ENCODE assay signal across 8 cellular contexts in the genomic region with DNA sequence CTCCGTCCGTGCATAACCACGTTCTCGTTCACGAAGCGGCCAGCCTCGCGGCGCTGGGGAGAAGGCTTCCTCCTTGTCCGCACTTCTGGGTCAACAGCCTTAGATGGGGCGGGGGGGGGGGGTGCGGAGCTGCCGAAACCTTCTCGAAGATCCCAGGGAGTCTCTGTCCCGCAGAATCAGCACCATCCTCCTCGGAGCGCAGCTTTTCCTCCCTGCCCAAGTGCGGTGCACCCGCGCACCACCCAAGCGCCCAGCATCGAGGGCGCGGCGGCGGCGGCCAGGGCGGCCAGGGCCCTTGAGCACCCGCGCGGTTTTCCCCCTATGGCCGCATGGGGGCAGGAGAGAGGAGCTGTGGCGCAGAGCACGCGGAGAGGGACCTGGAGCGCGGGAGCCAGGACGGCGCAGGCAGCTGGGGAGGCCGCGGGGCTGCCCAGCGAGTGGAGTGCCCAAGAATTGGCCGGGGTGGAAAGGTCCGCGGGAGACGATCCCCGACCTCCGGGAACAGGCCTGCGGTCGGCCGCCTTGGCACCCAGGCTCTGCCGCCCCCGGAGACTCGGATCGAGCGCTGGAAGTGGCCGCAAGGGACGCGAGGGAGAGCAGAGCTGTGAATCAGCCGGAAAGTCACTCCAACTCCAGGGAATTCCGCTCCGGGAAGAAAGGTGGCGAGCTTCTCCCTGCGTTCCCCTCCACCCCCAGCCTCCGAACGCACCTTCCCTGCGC. TPM values are rescaled to one million over a fixed set of nuclear protein-coding genes. Genes with fewer than 3 reads are reported as not detected.
A peak's percentile ranks its signal among the peaks of the same experiment; 100 is the strongest.
DNase-seq lines count a peak whose midpoint lies in the region; ATAC-seq and TF ChIP-seq lines count a peak whose summit lies in the region.

No MANE protein-coding gene starts in this region.

- POLR2A ChIA-PET in HEK293 (lab: Yijun Ruan, JAX), result interaction anchor here (0.6 to 3.5 kb wide), 14 partner anchors 9 to 282 kb away, joined by 3 to 50 read pairs (median 4); a partner anchor contains a TSS
- POLR2A ChIA-PET in activated CD4-positive, alpha-beta T cell treated with anti-CD3 and anti-CD28 coated beads, Interleukin-2, amount 10 ng/mL, durations not matched to agents 7 days and 5 days (lab: Charles Lee), result no interaction called here

- H3K4me3 ChIP-seq in HEK293 (ENCODE audit: low read depth, low read length) (peak overlapping the region; percentile 53), lower leg skin (ENCODE audit: low read depth, poor library complexity, severe bottlenecking) (no peak overlapping the region)

- no peaks in the 10 kb centered on the region for H3K36me3 Mint-ChIP-seq in activated CD4-positive, alpha-beta T cell treated with anti-CD3 and anti-CD28 coated beads, Interleukin-2, amount 10 ng/mL, durations not matched to agents 7 days and 5 days (ENCODE audit: low read depth)

- peaks cover 89% of the 10 kb centered on the region for H3K27me3 Mint-ChIP-seq in activated CD4-positive, alpha-beta T cell treated with anti-CD3 and anti-CD28 coated beads, Interleukin-2, amount 10 ng/mL, durations not matched to agents 7 days and 5 days

- no peak overlapping the region for H3K4me3 Mint-ChIP-seq in activated CD4-positive, alpha-beta T cell treated with anti-CD3 and anti-CD28 coated beads, Interleukin-2, amount 10 ng/mL, durations not matched to agents 7 days and 5 days

- no peak overlapping the region for H3K27ac Mint-ChIP-seq in activated CD4-positive, alpha-beta T cell treated with anti-CD3 and anti-CD28 coated beads, Interleukin-2, amount 10 ng/mL, durations not matched to agents 7 days and 5 days

- peak; percentile 82 for DNase-seq in EH (ENCODE audit: low read depth)
- DNase-seq in NCI-H2107 treated with DMSO at 0.1 percent for 48 hours (lab: John Stamatoyannopoulos, UW; ENCODE audit: unreplicated experiment), result peak; percentile 53
- DNase-seq in activated CD4-positive, alpha-beta T cell treated with anti-CD3 and anti-CD28 coated beads, Interleukin-2, amount 10 ng/mL, durations not matched to agents 7 days and 5 days, result peak; percentile 59
- DNase-seq in dermis microvascular lymphatic vessel endothelial cell (ENCODE audit: low read depth in 2 of 2), result peak; percentile 33 to 74
- DNase-seq in lower leg skin (ENCODE audit: low spot score in 2 of 2), result peak; percentile 57 to 95
- peak; percentile 58 for DNase-seq in stimulated activated CD4-positive, alpha-beta T cell treated with anti-CD3 and anti-CD28 coated beads, Interleukin-4, amount 100 ng/mL, for 24 hours

- TF ChIP-seq CTCF in HEK293 (tag by site-specific recombination; IDR thresholded peaks at IDR 0.05) (peak; percentile 99), lower leg skin (IDR thresholded peaks at IDR 0.05) (peak in 1 of 3 donors; percentile 64)

- peaks cover 11% of the 10 kb centered on the region for H3K4me1 ChIP-seq in HEK293 (ENCODE audit: control insufficient read depth, insufficient read depth, low read length)

- CTCF ChIA-PET in HEK293 (lab: Yijun Ruan, JAX), result interaction anchor here (0.6 to 5.3 kb wide), 82 partner anchors 8 to 1415 kb away, joined by 3 to 56 read pairs (median 4); a partner anchor contains a TSS
- CTCF ChIA-PET in activated CD4-positive, alpha-beta T cell treated with anti-CD3 and anti-CD28 coated beads, Interleukin-2, amount 10 ng/mL, durations not matched to agents 7 days and 5 days (lab: Charles Lee), result interaction anchor here (0.7 to 2.6 kb wide), 9 partner anchors 10 to 242 kb away, joined by 3 to 12 read pairs (median 3); no protein-coding TSS in a partner anchor

- H3K9me3 ChIP-seq in HEK293 (ENCODE audit: control insufficient read depth, insufficient read depth, low read depth, low read length), result no peaks in the 10 kb centered on the region

- intact Hi-C loops in lower leg skin (cut with DNase I; ENCODE audit: low total_unique reads), result loop anchor here (5.0 kb wide), 1 partner anchor 236 kb away; no protein-coding TSS in a partner anchor

- ATAC-seq in HG03045 (IDR thresholded peaks at IDR 0.05; ENCODE audit: unreplicated experiment), result no peak

- 1 to 2% methylated on average over 31 to 34 of the region's 67 CpGs for WGBS in lower leg skin, 2 donors

- no peak for TF ChIP-seq POLR2A in lower leg skin (IDR thresholded peaks at IDR 0.05)

- H3K4me1 Mint-ChIP-seq in activated CD4-positive, alpha-beta T cell treated with anti-CD3 and anti-CD28 coated beads, Interleukin-2, amount 10 ng/mL, durations not matched to agents 7 days and 5 days, result peaks cover 10% of the 10 kb centered on the region

- H3K36me3 ChIP-seq in HEK293 (ENCODE audit: control insufficient read depth in 2 of 2, insufficient read depth in 1 of 2, low read length in 2 of 2), result no peaks in the 10 kb centered on the region

- H3K9me3 Mint-ChIP-seq in activated CD4-positive, alpha-beta T cell treated with anti-CD3 and anti-CD28 coated beads, Interleukin-2, amount 10 ng/mL, durations not matched to agents 7 days and 5 days, result no peaks in the 10 kb centered on the region

- peak overlapping the region; percentile 80; the same call in 1 of the 2 replicates for H3K27ac ChIP-seq in HEK293 (ENCODE audit: extremely low read depth, low read depth, low read length)

TF ChIP-seq in HEK293, 187 proteins besides CTCF, POLR2A, EP300 and RAD21 (continues in another document):
- peak; percentile 54 for TF ChIP-seq ZFHX2 (tag by site-specific recombination; conservative IDR thresholded peaks at IDR 0.05)
- peak; percentile 95 for TF ChIP-seq ZSCAN30 (tag by site-specific recombination; IDR thresholded peaks at IDR 0.05)
- no peak for TF ChIP-seq ZNF19 (tag by site-specific recombination; IDR thresholded peaks at IDR 0.05; ENCODE audit: low read depth)
- no peak for TF ChIP-seq ZNF37A (tag by site-specific recombination; IDR thresholded peaks at IDR 0.05)
- TF ChIP-seq ZNF747 (tag by site-specific recombination; IDR thresholded peaks at IDR 0.05), result no peak
- TF ChIP-seq SETDB1 (IDR thresholded peaks at IDR 0.05; ENCODE audit: insufficient read length, low read length), result no peak
- no peak for TF ChIP-seq ZNF114 (tag by site-specific recombination; IDR thresholded peaks at IDR 0.05)
- TF ChIP-seq, protein P1, sequence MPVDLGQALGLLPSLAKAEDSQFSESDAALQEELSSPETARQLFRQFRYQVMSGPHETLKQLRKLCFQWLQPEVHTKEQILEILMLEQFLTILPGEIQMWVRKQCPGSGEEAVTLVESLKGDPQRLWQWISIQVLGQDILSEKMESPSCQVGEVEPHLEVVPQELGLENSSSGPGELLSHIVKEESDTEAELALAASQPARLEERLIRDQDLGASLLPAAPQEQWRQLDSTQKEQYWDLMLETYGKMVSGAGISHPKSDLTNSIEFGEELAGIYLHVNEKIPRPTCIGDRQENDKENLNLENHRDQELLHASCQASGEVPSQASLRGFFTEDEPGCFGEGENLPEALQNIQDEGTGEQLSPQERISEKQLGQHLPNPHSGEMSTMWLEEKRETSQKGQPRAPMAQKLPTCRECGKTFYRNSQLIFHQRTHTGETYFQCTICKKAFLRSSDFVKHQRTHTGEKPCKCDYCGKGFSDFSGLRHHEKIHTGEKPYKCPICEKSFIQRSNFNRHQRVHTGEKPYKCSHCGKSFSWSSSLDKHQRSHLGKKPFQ (tag by site-specific recombination; IDR thresholded peaks at IDR 0.05), result no peak
- TF ChIP-seq YY2 (tag by site-specific recombination; IDR thresholded peaks at IDR 0.05), result no peak
- TF ChIP-seq ZNF623 (tag by site-specific recombination; IDR thresholded peaks at IDR 0.05), result no peak
- TF ChIP-seq, protein P2, sequence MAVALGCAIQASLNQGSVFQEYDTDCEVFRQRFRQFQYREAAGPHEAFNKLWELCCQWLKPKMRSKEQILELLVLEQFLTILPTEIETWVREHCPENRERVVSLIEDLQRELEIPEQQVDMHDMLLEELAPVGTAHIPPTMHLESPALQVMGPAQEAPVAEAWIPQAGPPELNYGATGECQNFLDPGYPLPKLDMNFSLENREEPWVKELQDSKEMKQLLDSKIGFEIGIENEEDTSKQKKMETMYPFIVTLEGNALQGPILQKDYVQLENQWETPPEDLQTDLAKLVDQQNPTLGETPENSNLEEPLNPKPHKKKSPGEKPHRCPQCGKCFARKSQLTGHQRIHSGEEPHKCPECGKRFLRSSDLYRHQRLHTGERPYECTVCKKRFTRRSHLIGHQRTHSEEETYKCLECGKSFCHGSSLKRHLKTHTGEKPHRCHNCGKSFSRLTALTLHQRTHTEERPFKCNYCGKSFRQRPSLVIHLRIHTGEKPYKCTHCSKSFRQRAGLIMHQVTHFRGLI (tag by site-specific recombination; IDR thresholded peaks at IDR 0.05), result peak; percentile 64; the same call in 1 of the 2 replicates
- no peak for TF ChIP-seq ZNF701 (tag by site-specific recombination; IDR thresholded peaks at IDR 0.05)
- TF ChIP-seq ZNF214 (tag by site-specific recombination; IDR thresholded peaks at IDR 0.05; ENCODE audit: borderline replicate concordance), result no peak
- TF ChIP-seq REPIN1 (tag by site-specific recombination; IDR thresholded peaks at IDR 0.05; ENCODE audit: low read depth), result 0 out of 2 replicates have a peak, but pooled peaks have one; percentile 54
- no peak for TF ChIP-seq ZNF350 (tag by site-specific recombination; IDR thresholded peaks at IDR 0.05)

RNA-seq across cellular contexts. Expression of a gene that starts 43.1 kb away (rescaled TPM):
- total RNA-seq in activated CD4-positive, alpha-beta T cell treated with anti-CD3 and anti-CD28 coated beads, Interleukin-2, amount 10 ng/mL, durations not matched to agents 7 days and 5 days, result not detected
- total RNA-seq in dermis microvascular lymphatic vessel endothelial cell, result not detected in 2 replicates
- not detected for total RNA-seq in lower leg skin
